In genomic region chr6:32852018-32852843, GRCh38 we compare ENCODE assay signal across 8 cellular contexts. TPM values are rescaled to one million over a fixed set of nuclear protein-coding genes. Genes with fewer than 3 reads are reported as not detected.
DNase-seq lines count a peak whose midpoint lies in the region; ATAC-seq and TF ChIP-seq lines count a peak whose summit lies in the region.

No MANE protein-coding gene starts in this region.

- peaks cover 58% of the 10 kb centered on the region for H3K4me1 Mint-ChIP-seq in T-helper 1 cell treated with Interleukin-12 subunit alpha and Interleukin-12 subunit beta and Interleukin-4 antibody, amounts not matched to agents 30 μg/mL and 1 μg/mL, for 36 hours (ENCODE audit: low read depth)
- peaks cover 74% of the 10 kb centered on the region for H3K4me1 Mint-ChIP-seq in activated T-cell treated with anti-CD3 and anti-CD28 coated beads, Interleukin-2, amount 50 U/mL, for 72 hours (ENCODE audit: low read depth)

- peak overlapping the region; percentile 95 for H3K4me3 Mint-ChIP-seq in T-helper 1 cell treated with Interleukin-12 subunit alpha and Interleukin-12 subunit beta and Interleukin-4 antibody, amounts not matched to agents 30 μg/mL and 1 μg/mL, for 36 hours
- H3K4me3 Mint-ChIP-seq in activated T-cell treated with anti-CD3 and anti-CD28 coated beads, Interleukin-2, amount 50 U/mL, for 72 hours: peak overlapping the region; percentile 94 to 100

- no peak for ATAC-seq in activated T-cell treated with anti-CD3 and anti-CD28 coated beads, Interleukin-2, amount 50 U/mL, for 72 hours (replicated peaks in 1 of 2)
- ATAC-seq in GM18511 (IDR thresholded peaks at IDR 0.05; ENCODE audit: unreplicated experiment): no peak

- intact Hi-C loops in cardiac septum (cut with DNase I): loop anchor here (2.0 kb wide), 1 partner anchor 117 kb away; the partner anchor contains the start of gene BRD2

- H3K27ac Mint-ChIP-seq in T-helper 1 cell treated with Interleukin-12 subunit alpha and Interleukin-12 subunit beta and Interleukin-4 antibody, amounts not matched to agents 30 μg/mL and 1 μg/mL, for 36 hours: peak overlapping the region; percentile 92
- peak overlapping the region; percentile 96 for H3K27ac Mint-ChIP-seq in activated T-cell treated with anti-CD3 and anti-CD28 coated beads, Interleukin-2, amount 50 U/mL, for 72 hours

- peaks cover 79% of the 10 kb centered on the region for H3K36me3 Mint-ChIP-seq in T-helper 1 cell treated with Interleukin-12 subunit alpha and Interleukin-12 subunit beta and Interleukin-4 antibody, amounts not matched to agents 30 μg/mL and 1 μg/mL, for 36 hours (ENCODE audit: low read depth)
- H3K36me3 Mint-ChIP-seq in activated T-cell treated with anti-CD3 and anti-CD28 coated beads, Interleukin-2, amount 50 U/mL, for 72 hours (ENCODE audit: insufficient read depth in 2 of 2): peaks cover 65 to 84% of the 10 kb centered on the region in 2 donors

- DNase-seq in T-helper 1 cell (no peak), cardiac septum (ENCODE audit: low spot score) (peak; percentile 81), retinal pigment epithelial cell (ENCODE audit: low read depth) (no peak), NCI-H2196 (lab: John Stamatoyannopoulos, UW; ENCODE audit: unreplicated experiment) (no peak), NOMO-1 (lab: John Stamatoyannopoulos, UW; ENCODE audit: unreplicated experiment in 2 of 2) (no peak)
- DNase-seq in activated T-cell treated with anti-CD3 and anti-CD28 coated beads, Interleukin-2, amount 50 U/mL, for 72 hours: peak; percentile 53 to 60

- no peaks in the 10 kb centered on the region for H3K9me3 Mint-ChIP-seq in T-helper 1 cell treated with Interleukin-12 subunit alpha and Interleukin-12 subunit beta and Interleukin-4 antibody, amounts not matched to agents 30 μg/mL and 1 μg/mL, for 36 hours
- H3K9me3 Mint-ChIP-seq in activated T-cell treated with anti-CD3 and anti-CD28 coated beads, Interleukin-2, amount 50 U/mL, for 72 hours: peaks cover 0 to 2% of the 10 kb centered on the region in 2 donors

- no peaks in the 10 kb centered on the region for H3K27me3 Mint-ChIP-seq in T-helper 1 cell treated with Interleukin-12 subunit alpha and Interleukin-12 subunit beta and Interleukin-4 antibody, amounts not matched to agents 30 μg/mL and 1 μg/mL, for 36 hours (ENCODE audit: low read depth)
- H3K27me3 Mint-ChIP-seq in activated T-cell treated with anti-CD3 and anti-CD28 coated beads, Interleukin-2, amount 50 U/mL, for 72 hours (ENCODE audit: low read depth): no peaks in the 10 kb centered on the region

- H3K4me3 ChIP-seq in retinal pigment epithelial cell (ENCODE audit: low read length): peak overlapping the region; percentile 81

- TF ChIP-seq CTCF in retinal pigment epithelial cell (conservative IDR thresholded peaks at IDR 0.05; ENCODE audit: low read depth, low read length): no peak

RNA-seq across cellular contexts. Expression of gene TAP1, which starts 1.3 kb away (rescaled TPM):
- 100 to 1,000 TPM; 328 to 373 TPM for total RNA-seq in activated T-cell treated with anti-CD3 and anti-CD28 coated beads, Interleukin-2, amount 50 U/mL, for 72 hours
- 18.1 TPM for total RNA-seq in cardiac septum

RNA-seq across cellular contexts. Expression of gene PSMB9, which starts 1.8 kb away (rescaled TPM):
- total RNA-seq in activated T-cell treated with anti-CD3 and anti-CD28 coated beads, Interleukin-2, amount 50 U/mL, for 72 hours: 100 to 1,000 TPM; 271 to 299 TPM
- total RNA-seq in cardiac septum: 14.2 TPM

RNA-seq across cellular contexts. Expression of gene PSMB8, which starts 8.4 kb away (rescaled TPM):
- 100 to 1,000 TPM; 301 to 305 TPM for total RNA-seq in activated T-cell treated with anti-CD3 and anti-CD28 coated beads, Interleukin-2, amount 50 U/mL, for 72 hours
- total RNA-seq in cardiac septum: 11.7 TPM

RNA-seq across cellular contexts. Expression of gene TAP2, which starts 13.7 kb away (rescaled TPM):
- total RNA-seq in activated T-cell treated with anti-CD3 and anti-CD28 coated beads, Interleukin-2, amount 50 U/mL, for 72 hours: 100 to 1,000 TPM; 117 to 127 TPM
- 12.7 TPM for total RNA-seq in cardiac septum

RNA-seq across cellular contexts. Expression of gene HLA-DOB, which starts 35.4 kb away (rescaled TPM):
- total RNA-seq in activated T-cell treated with anti-CD3 and anti-CD28 coated beads, Interleukin-2, amount 50 U/mL, for 72 hours: 1 to 10 TPM; 8.0 to 8.1 TPM
- 0.35 TPM for total RNA-seq in cardiac septum

Comparison
In these comparisons a context has a peak if more than half of its experiments do, and no peak if none do; other contexts are left out.
1. DNase-seq: peak in activated T-cell treated with anti-CD3 and anti-CD28 coated beads, Interleukin-2, amount 50 U/mL, for 72 hours (2 of 2) and cardiac septum (single experiment); none in T-helper 1 cell (0 of 5), retinal pigment epithelial cell (single experiment), NCI-H2196 (single experiment) and NOMO-1 (0 of 2).
2. RNA of gene TAP1, which starts 1.3 kb away (total RNA-seq): 328 to 373 TPM in activated T-cell treated with anti-CD3 and anti-CD28 coated beads, Interleukin-2, amount 50 U/mL, for 72 hours; 18.1 TPM in cardiac septum (single experiment); every median in the first group is over 10 times any median in the second.
3. RNA of gene PSMB9, which starts 1.8 kb away (total RNA-seq): 271 to 299 TPM in activated T-cell treated with anti-CD3 and anti-CD28 coated beads, Interleukin-2, amount 50 U/mL, for 72 hours; 14.2 TPM in cardiac septum (single experiment); every median in the first group is over 10 times any median in the second.
4. RNA of gene PSMB8, which starts 8.4 kb away (total RNA-seq): 301 to 305 TPM in activated T-cell treated with anti-CD3 and anti-CD28 coated beads, Interleukin-2, amount 50 U/mL, for 72 hours; 11.7 TPM in cardiac septum (single experiment); every median in the first group is over 10 times any median in the second.